In genomic region chr6:26324295-26324727, GRCh38 we compare ENCODE assay signal across 2 cellular contexts.
TF ChIP-seq lines count a peak whose summit lies in the region.

No MANE protein-coding gene starts in this region.

TF ChIP-seq in IMR-90, 13 proteins besides CTCF, POLR2A, EP300 and RAD21:
- no peak for TF ChIP-seq MXI1 (IDR thresholded peaks at IDR 0.05; ENCODE audit: borderline replicate concordance, low read depth, low read length)
- TF ChIP-seq MAFK (IDR thresholded peaks at IDR 0.05; ENCODE audit: low read depth, low read length) = peak; percentile 48; the same call in 1 of the 2 replicates

TF ChIP-seq in K562, 482 proteins besides CTCF, POLR2A, EP300 and RAD21:
- peak; percentile 61; the same call in 1 of the 2 replicates for TF ChIP-seq ZNF277 (CRISPR knock-in tag; IDR thresholded peaks at IDR 0.05; ENCODE audit: borderline replicate concordance)
- no peak for TF ChIP-seq HES1 (IDR thresholded peaks at IDR 0.05; ENCODE audit: low read depth)
- no peak for TF ChIP-seq ZFP36 (IDR thresholded peaks at IDR 0.05; ENCODE audit: low read depth, low read length, partially characterized antibody)
- no peak for TF ChIP-seq ZNF121 (CRISPR knock-in tag; conservative IDR thresholded peaks at IDR 0.05)
- TF ChIP-seq ZNF316 (IDR thresholded peaks at IDR 0.05) = peak; percentile 81
- TF ChIP-seq ZZZ3 (IDR thresholded peaks at IDR 0.05) = no peak
- no peak for TF ChIP-seq ETS2 (tag; IDR thresholded peaks at IDR 0.05; ENCODE audit: borderline replicate concordance, poor library complexity, severe bottlenecking)
- no peak for TF ChIP-seq NCOA1 (IDR thresholded peaks at IDR 0.05; ENCODE audit: low read depth)
- peak; percentile 77 for TF ChIP-seq C11orf30 (IDR thresholded peaks at IDR 0.05; ENCODE audit: low read depth)
- TF ChIP-seq MAFK (IDR thresholded peaks at IDR 0.05; ENCODE audit: low read length) = peak; percentile 75
- TF ChIP-seq ETS1 (conservative IDR thresholded peaks at IDR 0.05; ENCODE audit: control insufficient read depth, low read depth, low read length) = no peak
- TF ChIP-seq ZBTB33 (CRISPR knock-in tag; IDR thresholded peaks at IDR 0.05) = peak; percentile 50; the same call in 1 of the 2 replicates
- 0 out of 2 replicates have a peak, but pooled peaks have one; percentile 31 for TF ChIP-seq ZNF707 (CRISPR knock-in tag; conservative IDR thresholded peaks at IDR 0.05)
- peak; percentile 21; the same call in 1 of the 2 replicates for TF ChIP-seq MTF1 (CRISPR knock-in tag; IDR thresholded peaks at IDR 0.05; ENCODE audit: borderline replicate concordance)
- TF ChIP-seq MAFG (tag; conservative IDR thresholded peaks at IDR 0.05) = peak; percentile 66
- 0 out of 2 replicates have a peak, but pooled peaks have one; percentile 20 for TF ChIP-seq ZNF512 (tag; IDR thresholded peaks at IDR 0.05)
- no peak for TF ChIP-seq BRF2 (IDR thresholded peaks at IDR 0.05; ENCODE audit: borderline replicate concordance, insufficient read depth, insufficient read length)
- TF ChIP-seq CAMTA2 (CRISPR knock-in tag; conservative IDR thresholded peaks at IDR 0.05) = no peak
- TF ChIP-seq RFX5 (IDR thresholded peaks at IDR 0.05; ENCODE audit: low read depth, low read length) = no peak
- no peak for TF ChIP-seq MLX (CRISPR knock-in tag; conservative IDR thresholded peaks at IDR 0.05)
- no peak for TF ChIP-seq RUNX1 (IDR thresholded peaks at IDR 0.05; ENCODE audit: low read depth)
- TF ChIP-seq MAFF (IDR thresholded peaks at IDR 0.05; ENCODE audit: low read length) = peak; percentile 68
- TF ChIP-seq ZNF408 (CRISPR knock-in tag; IDR thresholded peaks at IDR 0.05; ENCODE audit: low read depth) = peak; percentile 73; the same call in 1 of the 2 replicates
- TF ChIP-seq ZBTB11 (CRISPR knock-in tag; IDR thresholded peaks at IDR 0.05) = peak in 1 of 3 experiments; percentile 27; a peak in 1 of 6 replicates
